In genomic region chr11:13207270-13207664, GRCh38 we compare ENCODE assay signal across 9 cellular contexts.
DNase-seq lines count a peak whose midpoint lies in the region; FAIRE-seq and TF ChIP-seq lines count a peak whose summit lies in the region.
"Had no signal": no experiment of that assay in that cellular context is flagged by ENCODE, and none has a peak within 500 bp of the region (broad histone marks: within the 10 kb centered on the region; RNA-seq: fewer than 3 reads in every experiment).

No MANE protein-coding gene starts in this region.

- H3K9me3 Mint-ChIP-seq in H9 (no peaks in the 10 kb centered on the region; a peak in 1 of 5 replicates), progenitor cell of endocrine pancreas (ENCODE audit: low read depth) (no peaks in the 10 kb centered on the region)

- H3K4me3 ChIP-seq in SJCRH30 = peak overlapping the region; percentile 46
- no peak overlapping the region for H3K4me3 ChIP-seq in endothelial cell of umbilical vein (replicated peaks in 1 of 3; ENCODE audit: insufficient read depth in 1 of 3, low read depth in 1 of 3, low read length in 3 of 3)
- H3K4me3 ChIP-seq in prostate gland = no peak overlapping the region

- no peak overlapping the region for H2BK15ac ChIP-seq in H9 (ENCODE audit: low read depth, low read length)

- intact Hi-C loops in endothelial cell of umbilical vein (cut with micrococcal nuclease) = loop anchor here (5.0 kb wide), 1 partner anchor 460 kb away; the partner anchor contains the start of gene FAR1
- intact Hi-C loops in prostate gland (cut with DNase I) = no loop called here

- H3K14ac ChIP-seq in H9 (ENCODE audit: insufficient read depth, low read length) = no peak overlapping the region

- H3K18ac ChIP-seq in H9 (ENCODE audit: insufficient read length, low read depth, low read length) = no peak overlapping the region

- H3K36me3 ChIP-seq in SJCRH30 = no peaks in the 10 kb centered on the region
- H3K36me3 ChIP-seq in endothelial cell of umbilical vein (ENCODE audit: control insufficient read depth in 2 of 2, extremely low read depth in 1 of 2, insufficient read depth in 2 of 2, low read length in 2 of 2) = no peaks in the 10 kb centered on the region
- no peaks in the 10 kb centered on the region for H3K36me3 ChIP-seq in prostate gland
- H3K36me3 ChIP-seq: neutrophil had no signal

- H3K23me2 ChIP-seq in H9 (ENCODE audit: insufficient read length, low read depth, low read length, poor library complexity, severe bottlenecking) = no peaks in the 10 kb centered on the region

- no peak overlapping the region for H4K8ac ChIP-seq in H9 (replicated peaks; ENCODE audit: insufficient read length, low read depth, low read length)

- no peaks in the 10 kb centered on the region for H3K9me1 ChIP-seq in endothelial cell of umbilical vein (replicated peaks; ENCODE audit: control insufficient read depth, extremely low read depth, insufficient read depth, low read length)

- no peak overlapping the region for H4K5ac ChIP-seq in H9 (ENCODE audit: insufficient read length, low read depth, low read length)

- H3K9me3 ChIP-seq in H9 (ENCODE audit: control insufficient read depth, low read depth, low read length) (no peaks in the 10 kb centered on the region), SJCRH30 (replicated peaks) (no peaks in the 10 kb centered on the region), endothelial cell of umbilical vein (replicated peaks; ENCODE audit: control insufficient read depth, insufficient read depth, low read length) (no peaks in the 10 kb centered on the region), prostate gland (no peaks in the 10 kb centered on the region)
- H3K9me3 ChIP-seq: neutrophil had no signal

- no peaks in the 10 kb centered on the region for H3K79me1 ChIP-seq in H9 (ENCODE audit: insufficient read depth, low read depth, low read length, poor library complexity, severe bottlenecking)

- no peak overlapping the region for H2BK120ac ChIP-seq in H9 (ENCODE audit: low read depth, low read length, poor library complexity, severe bottlenecking)

- no peak overlapping the region for H2AK5ac ChIP-seq in H9 (ENCODE audit: insufficient read length, low read length)

- H3K4me1 Mint-ChIP-seq in H9 (peaks cover 24% of the 10 kb centered on the region in 2 experiments), progenitor cell of endocrine pancreas (ENCODE audit: low read depth) (peaks cover 12% of the 10 kb centered on the region)

- no peak overlapping the region for H3T11ph ChIP-seq in H9 (ENCODE audit: low read length)

- H3K23ac ChIP-seq in H9 (ENCODE audit: insufficient read length, low read depth, low read length) = no peak overlapping the region

- TF ChIP-seq CTCF in H9 (conservative IDR thresholded peaks at IDR 0.05) (peak; percentile 43; the same call in 2 of the 3 replicates), endothelial cell of umbilical vein (IDR thresholded peaks at IDR 0.05; ENCODE audit: extremely low read depth in 1 of 2, insufficient read depth in 1 of 2, low read depth in 1 of 2, low read length in 2 of 2) (no peak), progenitor cell of endocrine pancreas (IDR thresholded peaks at IDR 0.05; ENCODE audit: unreplicated experiment) (peak; percentile 15), prostate gland (IDR thresholded peaks at IDR 0.05) (peak in 2 of 4 experiments; percentile 17 to 42)

- H3K4me1 ChIP-seq in H9 (ENCODE audit: insufficient read depth, low read length) (peaks cover 6% of the 10 kb centered on the region; the same call in 1 of the 2 replicates), SJCRH30 (peaks cover 4% of the 10 kb centered on the region), endothelial cell of umbilical vein (ENCODE audit: control insufficient read depth, extremely low read depth, insufficient read depth, low read length) (peaks cover 26% of the 10 kb centered on the region), prostate gland (replicated peaks) (no peaks in the 10 kb centered on the region)

- H3K36me3 Mint-ChIP-seq in H9 (ENCODE audit: insufficient read depth in 1 of 3, low read depth in 3 of 3) (no peaks in the 10 kb centered on the region), progenitor cell of endocrine pancreas (ENCODE audit: insufficient read depth) (no peaks in the 10 kb centered on the region)

- H3K27ac ChIP-seq in H9 (ENCODE audit: insufficient read length, low read depth, low read length) = no peak overlapping the region
- H3K27ac ChIP-seq in SJCRH30 = no peak overlapping the region; the same call in 1 of the 2 replicates
- H3K27ac ChIP-seq in endothelial cell of umbilical vein (ENCODE audit: insufficient read depth, low read depth, low read length) = no peak overlapping the region
- no peak overlapping the region for H3K27ac ChIP-seq in prostate gland

- H4K91ac ChIP-seq in H9 (ENCODE audit: insufficient read length, low read depth, low read length) = no peak overlapping the region

- H2BK12ac ChIP-seq in H9 (ENCODE audit: insufficient read length, low read depth, low read length) = no peak overlapping the region

- no peak overlapping the region for H2BK5ac ChIP-seq in H9 (ENCODE audit: insufficient read length, low read length)

- peak overlapping the region in 2 of 3 experiments; percentile 2 to 68; a peak in 2 of 7 replicates for H3K27ac Mint-ChIP-seq in H9
- H3K27ac Mint-ChIP-seq in progenitor cell of endocrine pancreas = peak overlapping the region; percentile 38

- no peak overlapping the region for H2BK20ac ChIP-seq in H9 (ENCODE audit: low read depth, low read length, poor library complexity, severe bottlenecking)

- H4K20me1 ChIP-seq in H9 (ENCODE audit: control insufficient read depth, insufficient read depth, insufficient read length) = no peaks in the 10 kb centered on the region
- H4K20me1 ChIP-seq in endothelial cell of umbilical vein (replicated peaks; ENCODE audit: control insufficient read depth, extremely low read depth, insufficient read depth, low read length) = no peaks in the 10 kb centered on the region

- H3K4ac ChIP-seq in H9 (ENCODE audit: low read depth, low read length) = no peak overlapping the region

- CTCF ChIA-PET in endothelial cell of umbilical vein (lab: Charles Lee) (interaction anchor here (0.9 to 11.1 kb wide), 8 partner anchors 10 to 328 kb away, joined by 3 to 180 read pairs (median 10); no protein-coding TSS in a partner anchor), HEK293T (lab: Yijun Ruan, JAX) (interaction anchor here (1.0 to 1.1 kb wide), 2 partner anchors 140 to 266 kb away, joined by 3 to 4 read pairs; no protein-coding TSS in a partner anchor)

- H3K27me3 Mint-ChIP-seq in H9 (ENCODE audit: low read depth) (no peaks in the 10 kb centered on the region), progenitor cell of endocrine pancreas (peaks cover 8% of the 10 kb centered on the region)

- dilution Hi-C loops in endothelial cell of umbilical vein (cut with MboI; ENCODE audit: extremely low pct_ligation_motif_present, low sequenced_read_pairs) = no loop called here

- H3K9ac ChIP-seq in H9 (ENCODE audit: extremely low read depth, insufficient read length, low read length) (no peak overlapping the region), endothelial cell of umbilical vein (replicated peaks; ENCODE audit: extremely low read depth, insufficient read depth, low read length) (peak overlapping the region; percentile 82)

- no peak overlapping the region for H3K4me2 ChIP-seq in H9 (ENCODE audit: insufficient read depth, insufficient read length, low read length)
- H3K4me2 ChIP-seq in endothelial cell of umbilical vein (ENCODE audit: insufficient read depth, low read length) = peak overlapping the region; percentile 98

- H3K79me2 ChIP-seq in H9 (ENCODE audit: insufficient read depth, low read length) = no peaks in the 10 kb centered on the region
- H3K79me2 ChIP-seq in endothelial cell of umbilical vein (ENCODE audit: control insufficient read depth, insufficient read depth, low read length) = no peaks in the 10 kb centered on the region

- no peak for FAIRE-seq in endothelial cell of umbilical vein (lab: Jason Lieb, UNC)

- no peak overlapping the region for H3K56ac ChIP-seq in H9 (ENCODE audit: insufficient read length, low read depth, low read length)

- WGBS in H9 (ENCODE audit: extremely low coverage, insufficient read length, low lambda C conversion rate) = no CpG with 5 or more reads among the region's 3 CpGs
- 49% methylated on average over 3 of the region's 3 CpGs for WGBS in prostate gland

- H2AFZ ChIP-seq in H9 (ENCODE audit: low read length) = peak overlapping the region; percentile 57
- H2AFZ ChIP-seq in endothelial cell of umbilical vein (ENCODE audit: low read depth, low read length) = peak overlapping the region; percentile 99

- no peak for DNase-seq in H9
- peak in 1 of 2 experiments; percentile 20 for DNase-seq in SJCRH30
- DNase-seq in endothelial cell of umbilical vein (ENCODE audit: low read depth, low spot score) = peak; percentile 4
- no peak for DNase-seq in progenitor cell of endocrine pancreas (ENCODE audit: low spot score, unreplicated experiment)
- no peak for DNase-seq in prostate gland (ENCODE audit: low spot score)
- no peak for DNase-seq in HEK293T (ENCODE audit: extremely low spot score)
- no peak for DNase-seq in NCI-H1930 (lab: John Stamatoyannopoulos, UW)
- DNase-seq: stimulated activated naive CD4-positive, alpha-beta T cell treated with Interleukin-2 at 50 U/mL for 16 hours had no signal

- H3K4me3 Mint-ChIP-seq in H9 = no peak overlapping the region
- peak overlapping the region; percentile 45 for H3K4me3 Mint-ChIP-seq in progenitor cell of endocrine pancreas (ENCODE audit: low read depth)

- POLR2A ChIA-PET in endothelial cell of umbilical vein (lab: Charles Lee) = no interaction called here
- POLR2A ChIA-PET in HEK293T (lab: Yijun Ruan, JAX) = no interaction called here

- no peak for TF ChIP-seq POLR2A in endothelial cell of umbilical vein (IDR thresholded peaks at IDR 0.05; ENCODE audit: low read depth, low read length)
- TF ChIP-seq POLR2A in prostate gland (IDR thresholded peaks at IDR 0.05) = no peak

- no peaks in the 10 kb centered on the region for H3K27me3 ChIP-seq in H9 (ENCODE audit: insufficient read depth, low read length)
- no peaks in the 10 kb centered on the region for H3K27me3 ChIP-seq in SJCRH30
- H3K27me3 ChIP-seq in endothelial cell of umbilical vein (ENCODE audit: control insufficient read depth in 2 of 2, insufficient read depth in 2 of 2, low read length in 2 of 2) = no peaks in the 10 kb centered on the region
- H3K27me3 ChIP-seq in prostate gland (replicated peaks; ENCODE audit: insufficient read depth) = no peaks in the 10 kb centered on the region
- H3K27me3 ChIP-seq: neutrophil had no signal

- BruUV-seq in endothelial cell of umbilical vein (replicated peaks; lab: Mats Ljungman, UMichigan) = no TSS peak

TF ChIP-seq in endothelial cell of umbilical vein, 7 proteins besides CTCF, POLR2A, EP300 and RAD21 (continues in another document):
- TF ChIP-seq EZH2 (IDR thresholded peaks at IDR 0.05; ENCODE audit: borderline replicate concordance, low read depth, low read length, severe bottlenecking) (no peak), GATA2 (IDR thresholded peaks at IDR 0.05; ENCODE audit: insufficient read depth, insufficient read length, low read depth, low read length) (no peak)

TF ChIP-seq in HEK293T, 16 proteins besides CTCF, POLR2A, EP300 and RAD21 (continues in another document):
- TF ChIP-seq HDGF (IDR thresholded peaks at IDR 0.05; ENCODE audit: borderline replicate concordance) = no peak
- no peak for TF ChIP-seq ELF4 (IDR thresholded peaks at IDR 0.05)
- TF ChIP-seq FOXK2 (IDR thresholded peaks at IDR 0.05) = no peak
- TF ChIP-seq ARNT (IDR thresholded peaks at IDR 0.05) = no peak
- TF ChIP-seq NFRKB (IDR thresholded peaks at IDR 0.05) = no peak

Comparison
In these comparisons a context has a peak if more than half of its experiments do, and no peak if none do; other contexts are left out.
1. CTCF ChIP-seq: peak in H9 (single experiment) and progenitor cell of endocrine pancreas (single experiment); none in endothelial cell of umbilical vein (0 of 2).